In the genomic region with DNA sequence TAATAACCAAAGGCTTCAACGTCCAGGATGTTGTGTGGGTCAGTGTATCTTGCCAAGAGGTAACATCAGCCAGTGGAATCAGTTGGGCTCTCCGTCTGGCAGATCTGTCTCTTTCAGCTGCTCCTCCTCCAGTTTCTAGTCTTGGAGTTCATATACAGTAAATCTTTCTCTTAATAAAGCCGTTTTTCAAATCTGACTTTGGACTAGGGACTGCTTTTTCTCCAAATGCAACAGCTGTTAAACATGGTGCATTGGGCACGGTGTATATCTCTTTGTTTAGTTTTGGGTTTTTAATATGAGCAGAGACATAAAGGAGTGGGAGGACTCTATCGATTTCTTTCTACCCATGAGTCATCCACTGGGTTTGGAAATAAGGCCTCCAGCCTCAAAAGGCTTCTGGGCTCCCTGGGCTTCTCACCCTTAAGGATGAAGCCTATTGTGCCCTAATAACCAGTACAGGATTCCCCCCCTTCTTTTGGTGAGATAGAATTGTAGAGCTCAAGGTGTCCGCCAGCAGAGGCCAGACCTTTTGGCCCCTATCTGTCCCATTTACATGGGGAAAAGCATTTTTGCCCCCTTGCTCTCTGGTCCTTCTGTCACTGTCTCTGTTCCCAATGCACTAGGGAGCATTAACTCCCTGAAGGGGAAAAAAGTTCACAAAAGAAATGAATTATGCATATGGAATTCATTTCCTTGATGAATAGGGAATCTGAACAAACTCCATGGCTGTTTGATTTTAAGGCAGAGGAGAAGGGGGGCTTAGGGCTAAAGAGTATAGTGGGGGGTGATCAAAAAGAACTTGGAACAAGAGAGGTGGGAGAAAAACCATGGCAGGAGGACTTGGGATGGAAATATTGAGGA, we compare ENCODE assay signal across 14 cellular contexts.
DNase-seq lines count a peak whose midpoint lies in the region; ATAC-seq and TF ChIP-seq lines count a peak whose summit lies in the region.
"Had no signal": no experiment of that assay in that cellular context is flagged by ENCODE, and none has a peak within 500 bp of the region (broad histone marks: within the 10 kb centered on the region; RNA-seq: fewer than 3 reads in every experiment).

No MANE protein-coding gene starts in this region.

- POLR2A ChIA-PET in CD4-positive, alpha-beta T cell (lab: Charles Lee), result no interaction called here

- no peak overlapping the region for H3K27ac ChIP-seq in CD4-positive, alpha-beta T cell (ENCODE audit: low read depth, low read length)
- H3K27ac ChIP-seq: right lobe of liver had no signal

- intact Hi-C loops in CD4-positive, alpha-beta T cell (cut with DNase I, micrococcal nuclease), result no loop called here

- H3K9me3 ChIP-seq in CD4-positive, alpha-beta T cell (ENCODE audit: control insufficient read depth, low read length), result no peaks in the 10 kb centered on the region
- H3K9me3 ChIP-seq: right lobe of liver had no signal

- no peak overlapping the region for H3K4me3 ChIP-seq in cardiac fibroblast (replicated peaks in 1 of 2; ENCODE audit: low read depth in 2 of 2, low read length in 2 of 2)
- H3K4me3 ChIP-seq: right lobe of liver had no signal

- H3K36me3 Mint-ChIP-seq in nephron (ENCODE audit: low read depth), result peaks cover 47% of the 10 kb centered on the region
- no peaks in the 10 kb centered on the region for H3K36me3 Mint-ChIP-seq in CD4-positive, alpha-beta T cell (ENCODE audit: low read depth)
- H3K36me3 Mint-ChIP-seq: CD8-positive, alpha-beta memory T cell; stimulated activated memory B cell treated with anti-CD40 and anti-IgM and Interleukin-4, amounts not matched to agents 10 μg/mL and 1 μg/mL and 100 μg/mL, for 72 hours had no signal

- peaks cover 82% of the 10 kb centered on the region for H3K4me1 Mint-ChIP-seq in nephron
- H3K4me1 Mint-ChIP-seq in CD4-positive, alpha-beta T cell (ENCODE audit: low read depth), result no peaks in the 10 kb centered on the region
- H3K4me1 Mint-ChIP-seq: CD8-positive, alpha-beta memory T cell; stimulated activated memory B cell treated with anti-CD40 and anti-IgM and Interleukin-4, amounts not matched to agents 10 μg/mL and 1 μg/mL and 100 μg/mL, for 72 hours had no signal

- DNase-seq in COLO668 (lab: John Stamatoyannopoulos, UW; ENCODE audit: unreplicated experiment) (peak; percentile 38), NCI-H1694 (lab: John Stamatoyannopoulos, UW) (peak; percentile 22), cardiac fibroblast (ENCODE audit: low read depth in 2 of 2) (peak; percentile 64 to 68), NCI-H1417 (lab: John Stamatoyannopoulos, UW) (no peak), NK-92 (lab: John Stamatoyannopoulos, UW; ENCODE audit: unreplicated experiment) (no peak), NOMO-1 treated with dmso at 0.1 percent for 144 hours (lab: John Stamatoyannopoulos, UW; ENCODE audit: unreplicated experiment) (no peak)
- no peak for DNase-seq in CD4-positive, alpha-beta T cell
- DNase-seq: activated CD4-positive, alpha-beta T cell treated with anti-CD3 and anti-CD28 coated beads, Interleukin-2, amount 50 U/mL, for 4 hours; CD8-positive, alpha-beta memory T cell; cerebellar nuclear complex; KBM-7; right lobe of liver had no signal

- TF ChIP-seq CTCF in cardiac fibroblast (IDR thresholded peaks at IDR 0.05; ENCODE audit: low read depth, low read length), result no peak
- TF ChIP-seq CTCF in nephron (IDR thresholded peaks at IDR 0.05; ENCODE audit: unreplicated experiment in 3 of 3), result no peak
- TF ChIP-seq CTCF in CD4-positive, alpha-beta T cell (IDR thresholded peaks at IDR 0.05), result no peak

- no peak for ATAC-seq in CD4-positive, alpha-beta T cell (ENCODE audit: poor library complexity)
- ATAC-seq: stimulated activated memory B cell treated with anti-CD40 and anti-IgM and Interleukin-4, amounts not matched to agents 10 μg/mL and 1 μg/mL and 100 μg/mL, for 72 hours had no signal

- CTCF ChIA-PET in CD4-positive, alpha-beta T cell (lab: Charles Lee), result no interaction called here

- no peaks in the 10 kb centered on the region for H3K27me3 ChIP-seq in CD4-positive, alpha-beta T cell (ENCODE audit: control insufficient read depth, insufficient read depth, low read length)
- H3K27me3 ChIP-seq: right lobe of liver had no signal

- H3K9me3 Mint-ChIP-seq in nephron, result no peaks in the 10 kb centered on the region
- H3K9me3 Mint-ChIP-seq in CD4-positive, alpha-beta T cell, result no peaks in the 10 kb centered on the region
- H3K9me3 Mint-ChIP-seq: stimulated activated memory B cell treated with anti-CD40 and anti-IgM and Interleukin-4, amounts not matched to agents 10 μg/mL and 1 μg/mL and 100 μg/mL, for 72 hours had no signal

- peak overlapping the region in 2 of 3 experiments; percentile 19 to 35 for H3K4me3 Mint-ChIP-seq in nephron
- no peak overlapping the region for H3K4me3 Mint-ChIP-seq in CD4-positive, alpha-beta T cell
- H3K4me3 Mint-ChIP-seq: CD8-positive, alpha-beta memory T cell; stimulated activated memory B cell treated with anti-CD40 and anti-IgM and Interleukin-4, amounts not matched to agents 10 μg/mL and 1 μg/mL and 100 μg/mL, for 72 hours had no signal

- peak overlapping the region; percentile 89 to 96 (median 91) for H3K27ac Mint-ChIP-seq in nephron
- H3K27ac Mint-ChIP-seq in CD4-positive, alpha-beta T cell, result no peak overlapping the region
- H3K27ac Mint-ChIP-seq: CD8-positive, alpha-beta memory T cell; stimulated activated memory B cell treated with anti-CD40 and anti-IgM and Interleukin-4, amounts not matched to agents 10 μg/mL and 1 μg/mL and 100 μg/mL, for 72 hours had no signal

- no peaks in the 10 kb centered on the region for H3K27me3 Mint-ChIP-seq in nephron (ENCODE audit: low read depth)
- H3K27me3 Mint-ChIP-seq in CD4-positive, alpha-beta T cell, result no peaks in the 10 kb centered on the region
- H3K27me3 Mint-ChIP-seq: stimulated activated memory B cell treated with anti-CD40 and anti-IgM and Interleukin-4, amounts not matched to agents 10 μg/mL and 1 μg/mL and 100 μg/mL, for 72 hours had no signal

Comparison
In these comparisons a context has a peak if more than half of its experiments do, and no peak if none do; other contexts are left out.
1. DNase-seq: peak in COLO668 (single experiment), NCI-H1694 (single experiment) and cardiac fibroblast (2 of 2); none in NCI-H1417 (0 of 3), CD4-positive, alpha-beta T cell (0 of 10), NK-92 (single experiment) and NOMO-1 treated with dmso at 0.1 percent for 144 hours (single experiment).